ENCODE assay signal across 2 cellular contexts in the genomic region with DNA sequence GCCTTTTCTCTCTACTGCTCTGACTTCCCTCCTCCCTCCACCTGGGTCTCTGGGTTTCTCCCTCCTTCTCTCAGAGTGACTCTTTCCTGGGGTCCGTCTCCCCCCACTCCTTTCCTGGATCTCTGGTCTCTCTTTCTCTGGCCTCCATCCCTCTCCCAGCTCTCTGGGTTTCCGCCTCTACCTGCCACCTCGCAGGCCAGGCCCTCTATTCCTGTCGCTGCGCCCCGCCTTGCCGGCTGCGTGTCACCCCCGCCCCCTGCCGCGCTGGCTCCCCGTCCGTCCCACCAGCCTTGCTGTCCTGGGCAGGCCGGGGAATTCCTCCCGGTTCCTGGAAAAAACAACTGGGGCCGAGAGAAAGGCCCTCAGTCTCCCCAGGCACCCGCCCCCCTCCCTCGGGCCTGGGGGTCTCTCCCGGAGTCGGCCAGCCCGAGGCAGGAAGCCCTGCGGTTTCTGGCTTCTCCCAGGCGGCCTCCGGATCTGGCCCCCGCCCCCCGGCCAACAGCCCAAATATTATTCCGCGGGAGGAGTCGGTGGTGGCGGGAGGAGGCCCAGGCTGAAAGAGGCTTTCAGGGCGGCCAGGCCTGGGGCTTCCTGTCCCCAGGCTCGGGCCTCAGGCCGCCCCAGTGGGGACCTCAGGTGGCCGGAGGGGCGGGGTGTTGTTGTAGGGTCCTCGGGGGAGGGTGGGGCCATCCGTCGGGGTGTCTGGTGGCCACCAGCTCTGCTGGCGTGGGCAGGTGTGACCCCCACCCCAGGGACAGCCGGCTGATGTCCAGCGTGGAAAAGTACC.
TF ChIP-seq lines count a peak whose summit lies in the region.

No MANE protein-coding gene starts in this region.

TF ChIP-seq in SK-N-SH, 30 proteins besides CTCF, POLR2A, EP300 and RAD21 (continued from another document):
- no peak for TF ChIP-seq REST (IDR thresholded peaks at IDR 0.05; ENCODE audit: low read depth, low read length)

TF ChIP-seq in SK-N-SH treated with all-trans-retinoic acid at 6 μM for 48 hours, 23 proteins besides CTCF, POLR2A, EP300 and RAD21 (continued from another document):
- TF ChIP-seq, protein P1, sequence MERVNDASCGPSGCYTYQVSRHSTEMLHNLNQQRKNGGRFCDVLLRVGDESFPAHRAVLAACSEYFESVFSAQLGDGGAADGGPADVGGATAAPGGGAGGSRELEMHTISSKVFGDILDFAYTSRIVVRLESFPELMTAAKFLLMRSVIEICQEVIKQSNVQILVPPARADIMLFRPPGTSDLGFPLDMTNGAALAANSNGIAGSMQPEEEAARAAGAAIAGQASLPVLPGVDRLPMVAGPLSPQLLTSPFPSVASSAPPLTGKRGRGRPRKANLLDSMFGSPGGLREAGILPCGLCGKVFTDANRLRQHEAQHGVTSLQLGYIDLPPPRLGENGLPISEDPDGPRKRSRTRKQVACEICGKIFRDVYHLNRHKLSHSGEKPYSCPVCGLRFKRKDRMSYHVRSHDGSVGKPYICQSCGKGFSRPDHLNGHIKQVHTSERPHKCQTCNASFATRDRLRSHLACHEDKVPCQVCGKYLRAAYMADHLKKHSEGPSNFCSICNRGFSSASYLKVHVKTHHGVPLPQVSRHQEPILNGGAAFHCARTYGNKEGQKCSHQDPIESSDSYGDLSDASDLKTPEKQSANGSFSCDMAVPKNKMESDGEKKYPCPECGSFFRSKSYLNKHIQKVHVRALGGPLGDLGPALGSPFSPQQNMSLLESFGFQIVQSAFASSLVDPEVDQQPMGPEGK (CRISPR knock-in tag; IDR thresholded peaks at IDR 0.05; ENCODE audit: borderline replicate concordance) = no peak
- TF ChIP-seq ARNTL (CRISPR knock-in tag; IDR thresholded peaks at IDR 0.05; ENCODE audit: borderline replicate concordance, low read depth) = no peak
